ENCODE assay signal across 9 cellular contexts in the genomic region with DNA sequence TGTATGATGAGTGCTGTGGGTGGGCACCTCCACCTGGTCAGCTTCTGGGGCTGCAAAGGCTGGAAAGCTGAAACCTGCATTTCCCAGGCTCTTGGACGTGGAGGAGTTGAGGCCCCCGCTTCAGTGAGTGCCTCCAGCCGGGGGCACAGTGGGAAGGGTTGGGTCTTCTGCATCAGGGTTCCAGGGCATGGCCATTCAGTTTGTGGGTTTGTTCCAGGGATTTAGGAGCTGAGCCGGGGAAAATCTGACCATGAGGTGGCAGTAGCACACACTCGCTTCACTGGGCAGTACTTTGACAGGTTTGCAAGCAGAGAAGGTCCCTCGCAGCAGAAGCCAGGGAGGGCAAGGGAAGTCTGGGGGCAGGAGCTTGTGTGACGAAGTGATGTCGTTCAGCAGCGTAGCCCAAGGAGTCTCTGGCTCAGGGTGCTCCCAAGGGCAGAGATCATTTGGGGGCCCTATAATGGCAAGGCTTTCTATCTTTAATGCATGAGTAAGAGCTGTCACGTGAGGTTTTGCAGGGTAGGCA.
DNase-seq lines count a peak whose midpoint lies in the region; ATAC-seq, FAIRE-seq and TF ChIP-seq lines count a peak whose summit lies in the region.
"Had no signal": no experiment of that assay in that cellular context is flagged by ENCODE, and none has a peak within 500 bp of the region (broad histone marks: within the 10 kb centered on the region; RNA-seq: fewer than 3 reads in every experiment).

No MANE protein-coding gene starts in this region.

- DNase-seq in cardiac muscle cell (ENCODE audit: low read depth in 1 of 2, low spot score in 1 of 2) (peak; percentile 16 to 79), right atrium auricular region (ENCODE audit: low spot score) (no peak), NCI-H524 treated with DMSO at 0.1 percent for 48 hours (lab: John Stamatoyannopoulos, UW) (peak; percentile 7), epithelial cell of esophagus (ENCODE audit: low read depth) (peak; percentile 78), urothelium cell line (ENCODE audit: low spot score) (peak; percentile 81), retina (no peak), nucleus accumbens (lab: John Stamatoyannopoulos, UW) (no peak)
- no peak for DNase-seq in CD8-positive, alpha-beta T cell
- DNase-seq: activated naive CD8-positive, alpha-beta T cell treated with anti-CD3 and anti-CD28 coated beads, Interleukin-2, amount 10 ng/mL, durations not matched to agents 7 days and 5 days had no signal

- H3K27ac ChIP-seq in cardiac muscle cell (no peak overlapping the region), right atrium auricular region (no peak overlapping the region)
- H3K27ac ChIP-seq in CD8-positive, alpha-beta T cell (ENCODE audit: low read depth, low read length), result no peak overlapping the region

- H3K27me3 Mint-ChIP-seq in CD8-positive, alpha-beta T cell (ENCODE audit: low read depth), result peaks cover 16% of the 10 kb centered on the region

- no peaks in the 10 kb centered on the region for H3K4me1 ChIP-seq in cardiac muscle cell (ENCODE audit: low read depth)
- peaks cover 0 to 9% of the 10 kb centered on the region in 2 donors for H3K4me1 ChIP-seq in right atrium auricular region
- no peaks in the 10 kb centered on the region for H3K4me1 ChIP-seq in CD8-positive, alpha-beta T cell (ENCODE audit: insufficient read depth, low read length)

- no peak overlapping the region for H3K27ac Mint-ChIP-seq in CD8-positive, alpha-beta T cell
- H3K27ac Mint-ChIP-seq: activated naive CD8-positive, alpha-beta T cell treated with anti-CD3 and anti-CD28 coated beads, Interleukin-2, amount 10 ng/mL, durations not matched to agents 7 days and 5 days had no signal

- no peak overlapping the region for H3K4me3 ChIP-seq in cardiac muscle cell
- H3K4me3 ChIP-seq in right atrium auricular region, result no peak overlapping the region
- H3K4me3 ChIP-seq in epithelial cell of esophagus (ENCODE audit: low read length), result no peak overlapping the region
- H3K4me3 ChIP-seq in CD8-positive, alpha-beta T cell (ENCODE audit: low read depth, low read length), result no peak overlapping the region

- peak; percentile 61 for TF ChIP-seq CTCF in cardiac muscle cell (IDR thresholded peaks at IDR 0.05; ENCODE audit: low read depth, low read length)
- TF ChIP-seq CTCF in right atrium auricular region (IDR thresholded peaks at IDR 0.05), result peak in 1 of 2 donors; percentile 42
- TF ChIP-seq CTCF in epithelial cell of esophagus (IDR thresholded peaks at IDR 0.05; ENCODE audit: insufficient read depth, low read depth, low read length, missing control alignments), result peak; percentile 55
- TF ChIP-seq CTCF in CD8-positive, alpha-beta T cell (IDR thresholded peaks at IDR 0.05), result no peak

- ATAC-seq in CD8-positive, alpha-beta T cell, result no peak

- no peaks in the 10 kb centered on the region for H3K4me1 Mint-ChIP-seq in CD8-positive, alpha-beta T cell (ENCODE audit: low read depth)
- H3K4me1 Mint-ChIP-seq: activated naive CD8-positive, alpha-beta T cell treated with anti-CD3 and anti-CD28 coated beads, Interleukin-2, amount 10 ng/mL, durations not matched to agents 7 days and 5 days had no signal

- H3K27me3 ChIP-seq in cardiac muscle cell (no peaks in the 10 kb centered on the region), right atrium auricular region (no peaks in the 10 kb centered on the region)
- H3K27me3 ChIP-seq in CD8-positive, alpha-beta T cell (ENCODE audit: insufficient read depth, low read length), result no peaks in the 10 kb centered on the region

- H3K36me3 Mint-ChIP-seq in CD8-positive, alpha-beta T cell, result no peaks in the 10 kb centered on the region
- H3K36me3 Mint-ChIP-seq: activated naive CD8-positive, alpha-beta T cell treated with anti-CD3 and anti-CD28 coated beads, Interleukin-2, amount 10 ng/mL, durations not matched to agents 7 days and 5 days had no signal

- H3K9me3 ChIP-seq in cardiac muscle cell (ENCODE audit: low read depth) (no peaks in the 10 kb centered on the region), right atrium auricular region (no peaks in the 10 kb centered on the region)
- H3K9me3 ChIP-seq in CD8-positive, alpha-beta T cell (ENCODE audit: low read length), result no peaks in the 10 kb centered on the region

- no peak overlapping the region for H3K4me3 Mint-ChIP-seq in CD8-positive, alpha-beta T cell
- H3K4me3 Mint-ChIP-seq: activated naive CD8-positive, alpha-beta T cell treated with anti-CD3 and anti-CD28 coated beads, Interleukin-2, amount 10 ng/mL, durations not matched to agents 7 days and 5 days had no signal

- intact Hi-C loops in CD8-positive, alpha-beta T cell (cut with DNase I, micrococcal nuclease), result no loop called here

- FAIRE-seq in urothelium cell line (lab: Jason Lieb, UNC), result no peak

- POLR2A ChIA-PET in CD8-positive, alpha-beta T cell (lab: Charles Lee), result no interaction called here

- CTCF ChIA-PET in CD8-positive, alpha-beta T cell (lab: Charles Lee), result no interaction called here

- H3K36me3 ChIP-seq in cardiac muscle cell (no peaks in the 10 kb centered on the region), right atrium auricular region (no peaks in the 10 kb centered on the region)
- no peaks in the 10 kb centered on the region for H3K36me3 ChIP-seq in CD8-positive, alpha-beta T cell (ENCODE audit: insufficient read depth, low read length)

- no peaks in the 10 kb centered on the region for H3K9me3 Mint-ChIP-seq in CD8-positive, alpha-beta T cell
- H3K9me3 Mint-ChIP-seq: activated naive CD8-positive, alpha-beta T cell treated with anti-CD3 and anti-CD28 coated beads, Interleukin-2, amount 10 ng/mL, durations not matched to agents 7 days and 5 days had no signal

Comparison
In these comparisons a context has a peak if more than half of its experiments do, and no peak if none do; other contexts are left out.
1. DNase-seq: peak in cardiac muscle cell (2 of 2), NCI-H524 treated with DMSO at 0.1 percent for 48 hours (single experiment), epithelial cell of esophagus (single experiment) and urothelium cell line (single experiment); none in right atrium auricular region (single experiment), CD8-positive, alpha-beta T cell (0 of 7), retina (single experiment) and nucleus accumbens (0 of 56).